ENCODE assay signal across 9 cellular contexts in the genomic region with DNA sequence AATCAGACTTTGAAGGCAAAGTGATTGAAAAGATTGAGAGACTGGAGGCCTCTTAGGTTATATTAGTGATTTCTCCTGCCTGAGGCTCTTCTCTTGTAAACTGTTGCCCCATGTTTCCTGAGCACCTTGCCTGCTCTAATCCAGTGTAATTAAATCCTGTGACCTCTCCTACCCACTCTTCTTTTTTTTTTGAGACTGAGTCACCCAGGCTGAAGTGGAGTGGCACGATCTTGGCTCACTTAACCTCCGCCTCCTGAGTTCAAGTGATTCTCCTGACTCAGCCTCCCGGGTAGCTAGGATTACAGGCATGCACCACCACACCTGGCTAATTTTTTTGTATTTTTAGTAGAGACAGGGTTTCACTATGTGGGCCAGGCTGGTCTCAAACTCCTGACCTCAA. TPM values are rescaled to one million over a fixed set of nuclear protein-coding genes. Genes with fewer than 3 reads are reported as not detected.
DNase-seq lines count a peak whose midpoint lies in the region; ATAC-seq and TF ChIP-seq lines count a peak whose summit lies in the region.
"Not testable (repeated sequence)": the region's sequence is repeated elsewhere in the genome, so short reads cannot be mapped to it uniquely, and the experiment has no call there.
"Had no signal": no experiment of that assay in that cellular context is flagged by ENCODE, and none has a peak within 500 bp of the region (broad histone marks: within the 10 kb centered on the region; RNA-seq: fewer than 3 reads in every experiment).

No MANE protein-coding gene starts in this region.

- H3K36me3 Mint-ChIP-seq in MCF 10A (ENCODE audit: insufficient read depth, unreplicated experiment) = peaks cover 56% of the 10 kb centered on the region

- H3K9me3 Mint-ChIP-seq in MCF 10A (ENCODE audit: unreplicated experiment) = not testable (repeated sequence)

- CTCF ChIA-PET in HEK293 (lab: Yijun Ruan, JAX) = interaction anchor here (0.7 kb wide), 1 partner anchor 111 kb away, joined by 3 read pairs; no protein-coding TSS in a partner anchor
- CTCF ChIA-PET in PC-3 (lab: Charles Lee) = not testable (repeated sequence)
- CTCF ChIA-PET in MCF 10A (lab: Yijun Ruan, JAX) = interaction anchor here (0.6 kb wide), 1 partner anchor 14 kb away, joined by 4 read pairs; no protein-coding TSS in a partner anchor

- not testable (repeated sequence) for H3K27ac ChIP-seq in HEK293 (ENCODE audit: extremely low read depth, low read depth, low read length); PC-3 (ENCODE audit: low read length); left lung

- H3K9me3 ChIP-seq in HEK293 (ENCODE audit: control insufficient read depth, insufficient read depth, low read depth, low read length); PC-3 (ENCODE audit: low read length); left lung: not testable (repeated sequence)

- not testable (repeated sequence) for H4K20me1 ChIP-seq in PC-3 (ENCODE audit: low read length)

- not testable (repeated sequence) for BruUV-seq in PC-3 (replicated peaks; lab: Mats Ljungman, UMichigan); MCF 10A (replicated peaks; lab: Mats Ljungman, UMichigan)

- H3K4me1 ChIP-seq in HEK293 (ENCODE audit: control insufficient read depth, insufficient read depth, low read length); PC-3 (ENCODE audit: insufficient read depth, low read length); left lung: not testable (repeated sequence)

- POLR2A ChIA-PET in HEK293 (lab: Yijun Ruan, JAX); PC-3 (lab: Charles Lee; ENCODE audit: unreplicated experiment): not testable (repeated sequence)
- POLR2A ChIA-PET in MCF 10A (lab: Yijun Ruan, JAX) = interaction anchor here (0.6 kb wide), 1 partner anchor 22 kb away, joined by 3 read pairs; no protein-coding TSS in a partner anchor

- not testable (repeated sequence) for H2AFZ ChIP-seq in PC-3 (ENCODE audit: low read length)

- not testable (repeated sequence) for H3K27me3 Mint-ChIP-seq in MCF 10A (ENCODE audit: insufficient read depth, unreplicated experiment)

- not testable (repeated sequence) for H3K4me1 Mint-ChIP-seq in MCF 10A (ENCODE audit: insufficient read depth, unreplicated experiment)

- peak; percentile 13 for DNase-seq in DMS53 treated with DMSO at 0.1 percent for 48 hours (lab: John Stamatoyannopoulos, UW; ENCODE audit: unreplicated experiment)
- DNase-seq in ELR (ENCODE audit: low read depth) = peak; percentile 52
- peak; percentile 9 for DNase-seq in LHCN-M2 (ENCODE audit: low read depth)
- peak; percentile 7 for DNase-seq in PC-3
- DNase-seq in MCF 10A (ENCODE audit: unreplicated experiment) = peak; percentile 22
- DNase-seq in epithelial cell of esophagus (ENCODE audit: low read depth) = peak; percentile 12
- DNase-seq in left lung = not testable (repeated sequence)

- not testable (repeated sequence) for H3K9me2 ChIP-seq in PC-3 (replicated peaks; ENCODE audit: low read length)

- H3K4me3 ChIP-seq in HEK293 (ENCODE audit: low read depth, low read length); PC-3 (ENCODE audit: low read length); epithelial cell of esophagus (ENCODE audit: low read length); left lung: not testable (repeated sequence)

- not testable (repeated sequence) for H3F3A ChIP-seq in PC-3 (ENCODE audit: low read length, unreplicated experiment)

- not testable (repeated sequence) for TF ChIP-seq CTCF in HEK293 (tag by site-specific recombination; IDR thresholded peaks at IDR 0.05); PC-3 (conservative IDR thresholded peaks at IDR 0.05; ENCODE audit: low read depth, low read length); MCF 10A (IDR thresholded peaks at IDR 0.05; ENCODE audit: unreplicated experiment); epithelial cell of esophagus (IDR thresholded peaks at IDR 0.05; ENCODE audit: insufficient read depth, low read depth, low read length, missing control alignments); left lung (IDR thresholded peaks at IDR 0.05)

- H3K36me3 ChIP-seq in HEK293 (ENCODE audit: control insufficient read depth in 2 of 2, insufficient read depth in 1 of 2, low read length in 2 of 2) (peaks cover 92 to 95% of the 10 kb centered on the region in 2 experiments), PC-3 (ENCODE audit: low read depth, low read length) (peaks cover 69% of the 10 kb centered on the region), left lung (peaks cover 0 to 11% of the 10 kb centered on the region in 2 donors)

- H3K79me2 ChIP-seq in PC-3 (ENCODE audit: low read length) = not testable (repeated sequence)

- H3K4me2 ChIP-seq in PC-3 (ENCODE audit: low read length) = not testable (repeated sequence)

- ATAC-seq in PC-3 = not testable (repeated sequence)
- ATAC-seq in left lung = peak; percentile 43

- not testable (repeated sequence) for H3K27ac Mint-ChIP-seq in MCF 10A (ENCODE audit: low read depth, unreplicated experiment)

- H3K27me3 ChIP-seq in PC-3 (ENCODE audit: low read length); left lung: not testable (repeated sequence)

- H3K4me3 Mint-ChIP-seq in MCF 10A (ENCODE audit: unreplicated experiment) = not testable (repeated sequence)

- intact Hi-C loops in PC-3 (cut with micrococcal nuclease); MCF 10A (cut with micrococcal nuclease); left lung (cut with DNase I): not testable (repeated sequence)

- H3K9ac ChIP-seq in PC-3 (ENCODE audit: low read length) = not testable (repeated sequence)

TF ChIP-seq in HEK293, 187 proteins besides CTCF, POLR2A, EP300 and RAD21:
- TF ChIP-seq EGR2 (tag by site-specific recombination; IDR thresholded peaks at IDR 0.05; ENCODE audit: low read depth) = peak; percentile 59; the same call in 1 of the 2 replicates
- peak; percentile 57; the same call in 1 of the 2 replicates for TF ChIP-seq SP7 (tag by site-specific recombination; IDR thresholded peaks at IDR 0.05)
- TF ChIP-seq ZFHX2 (tag by site-specific recombination; conservative IDR thresholded peaks at IDR 0.05) = peak; percentile 42; the same call in 1 of the 2 replicates
- TF ChIP-seq, protein P1, sequence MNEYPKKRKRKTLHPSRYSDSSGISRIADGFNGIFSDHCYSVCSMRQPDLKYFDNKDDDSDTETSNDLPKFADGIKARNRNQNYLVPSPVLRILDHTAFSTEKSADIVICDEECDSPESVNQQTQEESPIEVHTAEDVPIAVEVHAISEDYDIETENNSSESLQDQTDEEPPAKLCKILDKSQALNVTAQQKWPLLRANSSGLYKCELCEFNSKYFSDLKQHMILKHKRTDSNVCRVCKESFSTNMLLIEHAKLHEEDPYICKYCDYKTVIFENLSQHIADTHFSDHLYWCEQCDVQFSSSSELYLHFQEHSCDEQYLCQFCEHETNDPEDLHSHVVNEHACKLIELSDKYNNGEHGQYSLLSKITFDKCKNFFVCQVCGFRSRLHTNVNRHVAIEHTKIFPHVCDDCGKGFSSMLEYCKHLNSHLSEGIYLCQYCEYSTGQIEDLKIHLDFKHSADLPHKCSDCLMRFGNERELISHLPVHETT (tag by site-specific recombination; IDR thresholded peaks at IDR 0.05) = 0 out of 2 replicates have a peak, but pooled peaks have one; percentile 27

RNA-seq across cellular contexts. Expression of gene HHEX, which starts 38.9 kb away (rescaled TPM):
- total RNA-seq in LHCN-M2 (2014; rRNA removed) (0.06 TPM in 1 of 2 replicates, not detected in the other), PC-3 (2014; rRNA removed) (2.2 and 3.2 TPM in 2 replicates), MCF 10A (2022) (0.19 and 0.54 TPM in 2 replicates), left lung (10 to 100 TPM; 13.7 to 22.8 TPM)
- 0.27 TPM for polyA plus RNA-seq in LHCN-M2 (2012)
- total RNA-seq: CD8-positive, alpha-beta memory T cell had no signal

RNA-seq across cellular contexts. Expression of gene KIF11, which starts 57.9 kb away (rescaled TPM):
- total RNA-seq in LHCN-M2 (2014; rRNA removed) (61.3 and 66.2 TPM in 2 replicates), PC-3 (2014; rRNA removed) (25.5 and 26.2 TPM in 2 replicates), MCF 10A (2022) (21.3 and 27.3 TPM in 2 replicates), left lung (1 to 10 TPM; 3.0 to 7.3 TPM)
- 8.7 TPM for polyA plus RNA-seq in LHCN-M2 (2012)
